Comparison of ENCODE assay signal across 8 cellular contexts in genomic region chrX:16892504-16893362, GRCh38. TPM values are rescaled to one million over a fixed set of nuclear protein-coding genes. Genes with fewer than 3 reads are reported as not detected.
DNase-seq lines count a peak whose midpoint lies in the region; ATAC-seq, FAIRE-seq and TF ChIP-seq lines count a peak whose summit lies in the region.

No MANE protein-coding gene starts in this region.

- ATAC-seq in GM21619 (IDR thresholded peaks at IDR 0.05; ENCODE audit: unreplicated experiment) (peak; percentile 88), GM18858 (IDR thresholded peaks at IDR 0.05; ENCODE audit: unreplicated experiment) (no peak)

- no peak overlapping the region for H4K8ac ChIP-seq in neuronal stem cell (ENCODE audit: low read depth, low read length)

- no peaks in the 10 kb centered on the region for H4K20me1 ChIP-seq in MM.1S (ENCODE audit: insufficient read depth, low read length)

- H3K4me3 ChIP-seq in MM.1S (ENCODE audit: low read length) (no peak overlapping the region), neuronal stem cell (ENCODE audit: low read length in 2 of 2) (no peak overlapping the region)

- no peak overlapping the region for H3K4me3 Mint-ChIP-seq in activated T-helper 1 cell treated with anti-CD3 and anti-CD28 coated beads, Interleukin-12 subunit alpha, Interleukin-12 subunit beta, Interleukin-2, Interleukin-4 antibody, amounts not matched to agents 30 ng/mL and 10 ng/mL and 1 ng/mL, durations not matched to agents 14 hours and 24 hours and 36 hours

- H3K4me1 Mint-ChIP-seq in activated T-helper 1 cell treated with anti-CD3 and anti-CD28 coated beads, Interleukin-12 subunit alpha, Interleukin-12 subunit beta, Interleukin-2, Interleukin-4 antibody, amounts not matched to agents 30 ng/mL and 10 ng/mL and 1 ng/mL, durations not matched to agents 14 hours and 24 hours and 36 hours (ENCODE audit: low read depth) = peaks cover 14% of the 10 kb centered on the region

- no CpG with 5 or more reads among the region's 9 CpGs for WGBS in neuronal stem cell (ENCODE audit: extremely low coverage in 2 of 2, insufficient read length in 2 of 2, insufficient replicate concordance in 1 of 2), 2 donors

- no peaks in the 10 kb centered on the region for H3K79me1 ChIP-seq in neuronal stem cell (ENCODE audit: low read depth, low read length)

- H3K18ac ChIP-seq in neuronal stem cell (ENCODE audit: low read length) = no peak overlapping the region

- H3K9ac ChIP-seq in MM.1S (ENCODE audit: low read length) = no peak overlapping the region
- H3K9ac ChIP-seq in neuronal stem cell (ENCODE audit: low read depth, low read length, poor library complexity) = no peak overlapping the region

- H3K27ac ChIP-seq in MM.1S (ENCODE audit: low read length) = no peak overlapping the region
- no peak overlapping the region for H3K27ac ChIP-seq in neuronal stem cell (replicated peaks; ENCODE audit: low read length)

- H3K4me2 ChIP-seq in MM.1S (ENCODE audit: low read depth, low read length) (peak overlapping the region; percentile 52), neuronal stem cell (ENCODE audit: insufficient read depth, low read length, poor library complexity, severe bottlenecking) (no peak overlapping the region)

- peak overlapping the region; percentile 72 for H2AFZ ChIP-seq in MM.1S (ENCODE audit: low read length)
- peak overlapping the region; percentile 77 for H2AFZ ChIP-seq in neuronal stem cell (ENCODE audit: low read length)

- H3K36me3 Mint-ChIP-seq in activated T-helper 1 cell treated with anti-CD3 and anti-CD28 coated beads, Interleukin-12 subunit alpha, Interleukin-12 subunit beta, Interleukin-2, Interleukin-4 antibody, amounts not matched to agents 30 ng/mL and 10 ng/mL and 1 ng/mL, durations not matched to agents 14 hours and 24 hours and 36 hours (ENCODE audit: low read depth) = no peaks in the 10 kb centered on the region

- no peak overlapping the region for H2AK5ac ChIP-seq in neuronal stem cell (ENCODE audit: low read depth, low read length)

- DNase-seq in D341Med (ENCODE audit: low spot score) = peak; percentile 74
- peak; percentile 70 for DNase-seq in MM.1S
- peak; percentile 53 for DNase-seq in RCC 7860 (ENCODE audit: low spot score)
- peak; percentile 34 for DNase-seq in activated T-helper 1 cell treated with anti-CD3 and anti-CD28 coated beads, Interleukin-12 subunit alpha, Interleukin-12 subunit beta, Interleukin-2, Interleukin-4 antibody, amounts not matched to agents 30 ng/mL and 10 ng/mL and 1 ng/mL, durations not matched to agents 14 hours and 24 hours and 36 hours (ENCODE audit: low spot score)
- peak; percentile 68 for DNase-seq in fibroblast of the conjunctiva (ENCODE audit: low read depth)
- peak; percentile 58 for DNase-seq in neuronal stem cell (ENCODE audit: low spot score)

- no peak overlapping the region for H4K91ac ChIP-seq in neuronal stem cell (ENCODE audit: low read depth, low read length, poor library complexity)

- no peak overlapping the region for H2BK5ac ChIP-seq in neuronal stem cell (ENCODE audit: low read length)

- no peaks in the 10 kb centered on the region for H3K9me3 Mint-ChIP-seq in activated T-helper 1 cell treated with anti-CD3 and anti-CD28 coated beads, Interleukin-12 subunit alpha, Interleukin-12 subunit beta, Interleukin-2, Interleukin-4 antibody, amounts not matched to agents 30 ng/mL and 10 ng/mL and 1 ng/mL, durations not matched to agents 14 hours and 24 hours and 36 hours

- no peak overlapping the region for H2BK15ac ChIP-seq in neuronal stem cell (ENCODE audit: low read length)

- no peak overlapping the region for H3K4ac ChIP-seq in neuronal stem cell (ENCODE audit: low read length)

- H3K4me1 ChIP-seq in MM.1S (ENCODE audit: low read length) (0 out of 2 replicates have a peak, but pooled peaks cover 3% of the 10 kb centered on the region), neuronal stem cell (ENCODE audit: control insufficient read depth in 2 of 2, insufficient read depth in 1 of 2, low read depth in 1 of 2, low read length in 2 of 2) (no peaks in the 10 kb centered on the region)

- no peak overlapping the region for H3K27ac Mint-ChIP-seq in activated T-helper 1 cell treated with anti-CD3 and anti-CD28 coated beads, Interleukin-12 subunit alpha, Interleukin-12 subunit beta, Interleukin-2, Interleukin-4 antibody, amounts not matched to agents 30 ng/mL and 10 ng/mL and 1 ng/mL, durations not matched to agents 14 hours and 24 hours and 36 hours

- no peak overlapping the region for H2BK120ac ChIP-seq in neuronal stem cell (ENCODE audit: low read depth, low read length)

- H3K27me3 ChIP-seq in MM.1S (replicated peaks; ENCODE audit: insufficient read depth, low read length) (no peaks in the 10 kb centered on the region), neuronal stem cell (ENCODE audit: control insufficient read depth in 3 of 3, insufficient read depth in 3 of 3, low read depth in 1 of 3, low read length in 3 of 3) (peaks cover 0 to 36% (median 0%) of the 10 kb centered on the region in 3 experiments)

- peak; percentile 69 for FAIRE-seq in RCC 7860 (lab: Jason Lieb, UNC)

- no peaks in the 10 kb centered on the region for H3F3A ChIP-seq in MM.1S (ENCODE audit: insufficient read depth, low read length)

- peak; percentile 86 for TF ChIP-seq CTCF in MM.1S (IDR thresholded peaks at IDR 0.05; ENCODE audit: low read length)

- no peaks in the 10 kb centered on the region for H3K9me3 ChIP-seq in MM.1S (replicated peaks; ENCODE audit: insufficient read depth, low read length)
- no peaks in the 10 kb centered on the region for H3K9me3 ChIP-seq in neuronal stem cell (replicated peaks in 1 of 2; ENCODE audit: control insufficient read depth in 2 of 2, insufficient read depth in 1 of 2, low read depth in 1 of 2, low read length in 2 of 2)

- no peaks in the 10 kb centered on the region for H3K36me3 ChIP-seq in MM.1S (replicated peaks; ENCODE audit: insufficient read depth, low read length)
- no peaks in the 10 kb centered on the region for H3K36me3 ChIP-seq in neuronal stem cell (replicated peaks in 1 of 2; ENCODE audit: control insufficient read depth in 2 of 2, insufficient read depth in 2 of 2, low read length in 2 of 2)

- H2BK12ac ChIP-seq in neuronal stem cell (ENCODE audit: low read length) = no peak overlapping the region

- no peak overlapping the region for H3K23ac ChIP-seq in neuronal stem cell (ENCODE audit: low read depth, low read length, poor library complexity)

- peaks cover 3% of the 10 kb centered on the region for H3K27me3 Mint-ChIP-seq in activated T-helper 1 cell treated with anti-CD3 and anti-CD28 coated beads, Interleukin-12 subunit alpha, Interleukin-12 subunit beta, Interleukin-2, Interleukin-4 antibody, amounts not matched to agents 30 ng/mL and 10 ng/mL and 1 ng/mL, durations not matched to agents 14 hours and 24 hours and 36 hours (ENCODE audit: insufficient read depth)

- no peak overlapping the region for H3K14ac ChIP-seq in neuronal stem cell (ENCODE audit: low read length)

- H3K79me2 ChIP-seq in MM.1S (ENCODE audit: low read length) = no peaks in the 10 kb centered on the region

- intact Hi-C loops in activated T-helper 1 cell treated with anti-CD3 and anti-CD28 coated beads, Interleukin-12 subunit alpha, Interleukin-12 subunit beta, Interleukin-2, Interleukin-4 antibody, amounts not matched to agents 30 ng/mL and 10 ng/mL and 1 ng/mL, durations not matched to agents 14 hours and 24 hours and 36 hours (cut with micrococcal nuclease) = loop anchor here (1.0 kb wide), 2 partner anchors 9 to 66 kb away; no protein-coding TSS in a partner anchor

- H3K9me2 ChIP-seq in MM.1S (replicated peaks; ENCODE audit: insufficient read depth, low read length) = no peaks in the 10 kb centered on the region

RNA-seq across cellular contexts. Expression of gene RBBP7, which starts 22.6 kb away (rescaled TPM):
- 127 and 134 TPM in 2 replicates for total RNA-seq in activated T-helper 1 cell treated with anti-CD3 and anti-CD28 coated beads, Interleukin-12 subunit alpha, Interleukin-12 subunit beta, Interleukin-2, Interleukin-4 antibody, amounts not matched to agents 30 ng/mL and 10 ng/mL and 1 ng/mL, durations not matched to agents 14 hours and 24 hours and 36 hours
- 200 TPM for polyA plus RNA-seq in neuronal stem cell (2013, experiment 1 of 2)
- polyA plus RNA-seq in neuronal stem cell (2013, experiment 2 of 2) = 200 TPM

RNA-seq across cellular contexts. Expression of gene REPS2, which starts 53.7 kb away (rescaled TPM):
- total RNA-seq in activated T-helper 1 cell treated with anti-CD3 and anti-CD28 coated beads, Interleukin-12 subunit alpha, Interleukin-12 subunit beta, Interleukin-2, Interleukin-4 antibody, amounts not matched to agents 30 ng/mL and 10 ng/mL and 1 ng/mL, durations not matched to agents 14 hours and 24 hours and 36 hours = not detected in 2 replicates
- polyA plus RNA-seq in neuronal stem cell (2013, experiment 1 of 2) = 0.24 TPM
- polyA plus RNA-seq in neuronal stem cell (2013, experiment 2 of 2) = 0.26 TPM
